21 cellular contexts compared by ENCODE assay signal in genomic region chr14:62939970-62940369, GRCh38.
DNase-seq lines count a peak whose midpoint lies in the region; FAIRE-seq lines count a peak whose summit lies in the region.
"Had no signal": no experiment of that assay in that cellular context is flagged by ENCODE, and none has a peak within 500 bp of the region (broad histone marks: within the 10 kb centered on the region; RNA-seq: fewer than 3 reads in every experiment).

No MANE protein-coding gene starts in this region.

- DNase-seq in NCI-H2029 treated with DMSO at 0.1 percent for 48 hours (lab: John Stamatoyannopoulos, UW): peak; percentile 11
- DNase-seq in NCI-H2029 (lab: John Stamatoyannopoulos, UW): no peak
- DNase-seq in DMS53 (lab: John Stamatoyannopoulos, UW): peak; percentile 60
- peak; percentile 41 for DNase-seq in NCI-H2107 (lab: John Stamatoyannopoulos, UW)
- DNase-seq in SW480 (ENCODE audit: low spot score): peak; percentile 4
- DNase-seq in EL: no peak
- no peak for DNase-seq in frontal cortex (ENCODE audit: low spot score in 2 of 2)
- DNase-seq: CD8-positive, alpha-beta memory T cell; GOT3; HCEC 1CT; KG1; NCI-H1694; NCI-H524; NCI-H82; Right ventricle myocardium superior; T-helper 17 cell had no signal

- FAIRE-seq in frontal cortex (lab: Jason Lieb, UNC): no peak
- FAIRE-seq: A204.1, G401.6, GM12892, GM18507, GM19239 had no signal

Comparison
In these comparisons a context has a peak if more than half of its experiments do, and no peak if none do; other contexts are left out.
1. DNase-seq: peak in NCI-H2029 treated with DMSO at 0.1 percent for 48 hours (single experiment), DMS53 (single experiment), NCI-H2107 (single experiment) and SW480 (single experiment); none in NCI-H2029 (single experiment), EL (single experiment) and frontal cortex (0 of 2).